8 cellular contexts compared by ENCODE assay signal in genomic region chr3:9399746-9400145, GRCh38. TPM values are rescaled to one million over a fixed set of nuclear protein-coding genes. Genes with fewer than 3 reads are reported as not detected.
A peak's percentile ranks its signal among the peaks of the same experiment; 100 is the strongest.
DNase-seq lines count a peak whose midpoint lies in the region; ATAC-seq and TF ChIP-seq lines count a peak whose summit lies in the region.

No MANE protein-coding gene starts in this region.

- H3K4me3 Mint-ChIP-seq in T-helper 1 cell treated with Interleukin-12 subunit alpha and Interleukin-12 subunit beta and Interleukin-4 antibody, amounts not matched to agents 30 μg/mL and 1 μg/mL, for 36 hours, result peak overlapping the region; percentile 100
- H3K4me3 Mint-ChIP-seq in memory B cell, result peak overlapping the region; percentile 72

- TF ChIP-seq CTCF in epithelial cell of esophagus (IDR thresholded peaks at IDR 0.05; ENCODE audit: insufficient read depth, low read depth, low read length, missing control alignments), result no peak

- DNase-seq in NCI-H2081 (lab: John Stamatoyannopoulos, UW) (peak; percentile 74 to 89), NCI-H2081 treated with DMSO at 0.1 percent for 48 hours (lab: John Stamatoyannopoulos, UW) (no peak), NCI-H1105 treated with DMSO at 0.1 percent for 48 hours (lab: John Stamatoyannopoulos, UW) (peak; percentile 62), epithelial cell of esophagus (ENCODE audit: low read depth) (peak; percentile 83), memory B cell (ENCODE audit: low spot score in 2 of 2) (no peak)

- no peaks in the 10 kb centered on the region for H3K9me3 Mint-ChIP-seq in T-helper 1 cell treated with Interleukin-12 subunit alpha and Interleukin-12 subunit beta and Interleukin-4 antibody, amounts not matched to agents 30 μg/mL and 1 μg/mL, for 36 hours
- no peaks in the 10 kb centered on the region for H3K9me3 Mint-ChIP-seq in memory B cell

- peaks cover 15% of the 10 kb centered on the region for H3K36me3 Mint-ChIP-seq in T-helper 1 cell treated with Interleukin-12 subunit alpha and Interleukin-12 subunit beta and Interleukin-4 antibody, amounts not matched to agents 30 μg/mL and 1 μg/mL, for 36 hours (ENCODE audit: low read depth)
- H3K36me3 Mint-ChIP-seq in memory B cell, result peaks cover 3% of the 10 kb centered on the region

- ATAC-seq in memory B cell (ENCODE audit: low read depth) (no peak), HG03025 (IDR thresholded peaks at IDR 0.05; ENCODE audit: low FRiP score, unreplicated experiment) (no peak)

- peaks cover 50% of the 10 kb centered on the region for H3K4me1 Mint-ChIP-seq in T-helper 1 cell treated with Interleukin-12 subunit alpha and Interleukin-12 subunit beta and Interleukin-4 antibody, amounts not matched to agents 30 μg/mL and 1 μg/mL, for 36 hours (ENCODE audit: low read depth)
- peaks cover 53% of the 10 kb centered on the region for H3K4me1 Mint-ChIP-seq in memory B cell

- H3K36me3 ChIP-seq in thymus (ENCODE audit: control insufficient read depth, insufficient read depth), result no peaks in the 10 kb centered on the region

- H3K27ac ChIP-seq in thymus (ENCODE audit: low read depth), result no peak overlapping the region

- H3K4me1 ChIP-seq in thymus (ENCODE audit: control insufficient read depth, insufficient read depth, low read length), result peaks cover 17% of the 10 kb centered on the region

- no peaks in the 10 kb centered on the region for H3K9me3 ChIP-seq in thymus (ENCODE audit: control insufficient read depth)

- no peak overlapping the region for H3K27ac Mint-ChIP-seq in T-helper 1 cell treated with Interleukin-12 subunit alpha and Interleukin-12 subunit beta and Interleukin-4 antibody, amounts not matched to agents 30 μg/mL and 1 μg/mL, for 36 hours
- peak overlapping the region; percentile 98 for H3K27ac Mint-ChIP-seq in memory B cell

- no peaks in the 10 kb centered on the region for H3K27me3 ChIP-seq in thymus (ENCODE audit: control insufficient read depth, insufficient read depth)

- WGBS in thymus, result 1% methylated on average over 3 of the region's 3 CpGs

- H3K27me3 Mint-ChIP-seq in T-helper 1 cell treated with Interleukin-12 subunit alpha and Interleukin-12 subunit beta and Interleukin-4 antibody, amounts not matched to agents 30 μg/mL and 1 μg/mL, for 36 hours (ENCODE audit: low read depth), result no peaks in the 10 kb centered on the region
- H3K27me3 Mint-ChIP-seq in memory B cell, result no peaks in the 10 kb centered on the region

- H3K4me3 ChIP-seq in epithelial cell of esophagus (ENCODE audit: low read length), result peak overlapping the region; percentile 96
- peak overlapping the region; percentile 73 for H3K4me3 ChIP-seq in thymus (ENCODE audit: low read length)

RNA-seq across cellular contexts. Expression of gene SETD5, which starts 2.3 kb away (rescaled TPM):
- 20.9 TPM for polyA plus RNA-seq in thymus

RNA-seq across cellular contexts. Expression of gene THUMPD3, which starts 36.9 kb away (rescaled TPM):
- 36.6 TPM for polyA plus RNA-seq in thymus

Comparison
In these comparisons a context has a peak if more than half of its experiments do, and no peak if none do; other contexts are left out.
1. DNase-seq: peak in NCI-H2081 (2 of 2), NCI-H1105 treated with DMSO at 0.1 percent for 48 hours (single experiment) and epithelial cell of esophagus (single experiment); none in NCI-H2081 treated with DMSO at 0.1 percent for 48 hours (single experiment) and memory B cell (0 of 2).